ENCODE assay signal across 8 cellular contexts in the genomic region with DNA sequence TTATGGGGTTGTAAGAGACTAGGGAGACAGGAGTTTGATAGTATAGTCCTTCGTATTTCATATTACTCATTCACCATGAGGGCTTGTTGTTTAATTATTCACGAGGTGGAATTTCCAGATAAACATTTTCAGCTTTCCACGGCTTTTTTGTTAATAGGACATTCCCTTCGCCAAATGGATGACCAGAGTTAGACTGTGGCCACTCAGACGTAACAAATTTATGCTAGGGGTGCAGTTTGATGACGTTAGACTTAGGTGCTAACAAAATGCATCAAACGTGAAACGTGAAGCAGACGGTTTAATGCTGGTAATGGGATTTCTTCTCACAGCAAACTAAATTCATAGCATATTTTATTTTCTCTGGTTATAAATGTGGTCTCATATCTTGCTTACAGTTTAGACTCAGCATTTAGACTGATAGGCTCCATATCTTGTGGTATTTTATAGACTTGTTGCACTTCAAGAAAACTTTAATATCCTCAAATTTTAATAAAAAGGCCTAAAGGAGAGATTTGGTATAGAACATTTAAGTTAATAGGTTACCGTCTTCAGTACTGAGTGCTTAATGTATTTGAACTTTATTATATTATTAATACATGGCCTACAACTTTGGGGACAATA. TPM values are rescaled to one million over a fixed set of nuclear protein-coding genes. Genes with fewer than 3 reads are reported as not detected.
A peak's percentile ranks its signal among the peaks of the same experiment; 100 is the strongest.
DNase-seq lines count a peak whose midpoint lies in the region; ATAC-seq and TF ChIP-seq lines count a peak whose summit lies in the region.

No MANE protein-coding gene starts in this region.

- intact Hi-C loops in PC-9 (cut with micrococcal nuclease; ENCODE audit: unreplicated experiment), result no loop called here

- H3K4me3 ChIP-seq in PC-9, result peak overlapping the region; percentile 96
- peak overlapping the region; percentile 84 for H3K4me3 ChIP-seq in epithelial cell of proximal tubule (ENCODE audit: low read depth, low read length)
- H3K4me3 ChIP-seq in skeletal muscle satellite cell (ENCODE audit: low read length), result peak overlapping the region; percentile 93

- H3K4me2 ChIP-seq in PC-9 (peak overlapping the region; percentile 98), skeletal muscle satellite cell (ENCODE audit: low read length) (peak overlapping the region; percentile 95)

- no peaks in the 10 kb centered on the region for H3K9me3 ChIP-seq in PC-9 (ENCODE audit: insufficient read depth, low read depth)
- no peaks in the 10 kb centered on the region for H3K9me3 ChIP-seq in skeletal muscle satellite cell (replicated peaks; ENCODE audit: low read length)

- H3K36me3 ChIP-seq in PC-9 (ENCODE audit: low read depth) (peaks cover 47% of the 10 kb centered on the region), skeletal muscle satellite cell (ENCODE audit: insufficient read depth, low read length) (peaks cover 39% of the 10 kb centered on the region)

- CTCF ChIA-PET in PC-9 (lab: Charles Lee), result interaction anchor here (0.7 kb wide), 1 partner anchor 966 kb away, joined by 3 read pairs; no protein-coding TSS in a partner anchor

- H3K27me3 ChIP-seq in PC-9 (ENCODE audit: insufficient read depth, low read depth), result no peaks in the 10 kb centered on the region
- no peaks in the 10 kb centered on the region for H3K27me3 ChIP-seq in skeletal muscle satellite cell (ENCODE audit: control insufficient read depth, insufficient read depth, low read length)

- BruUV-seq in PC-9 (replicated peaks; lab: Mats Ljungman, UMichigan), result no TSS peak

- H3K9ac ChIP-seq in skeletal muscle satellite cell (ENCODE audit: low read depth, low read length), result no peak overlapping the region

- no peak for ATAC-seq in GM19023 (IDR thresholded peaks at IDR 0.05; ENCODE audit: unreplicated experiment)

- H3K79me2 ChIP-seq in PC-9 (ENCODE audit: low read depth), result peaks cover 73% of the 10 kb centered on the region

- H3K9me2 ChIP-seq in PC-9 (ENCODE audit: insufficient read depth), result no peaks in the 10 kb centered on the region

- POLR2A ChIA-PET in PC-9 (lab: Charles Lee; ENCODE audit: unreplicated experiment), result no interaction called here

- no peak overlapping the region for H3K27ac ChIP-seq in PC-9

- H4K20me1 ChIP-seq in PC-9 (ENCODE audit: insufficient read depth), result peaks cover 70% of the 10 kb centered on the region

- DNase-seq in NCI-H82 (lab: John Stamatoyannopoulos, UW), result peak; percentile 46
- DNase-seq in NCI-H82 treated with DMSO at 0.1 percent for 48 hours (lab: John Stamatoyannopoulos, UW; ENCODE audit: unreplicated experiment), result no peak
- DNase-seq in PC-9, result peak in 1 of 2 experiments; percentile 61
- DNase-seq in epithelial cell of proximal tubule (ENCODE audit: low read depth), result peak; percentile 82
- DNase-seq in amniotic stem cell (lab: John Stamatoyannopoulos, UW), result no peak
- no peak for DNase-seq in activated CD8-positive, alpha-beta memory T cell treated with anti-CD3 and anti-CD28 coated beads for 24 hours

- H2AFZ ChIP-seq in PC-9, result no peak overlapping the region

- H3F3A ChIP-seq in PC-9 (ENCODE audit: insufficient read depth, low read depth), result peaks cover 44% of the 10 kb centered on the region

- TF ChIP-seq CTCF in PC-9 (conservative IDR thresholded peaks at IDR 0.05) (no peak), epithelial cell of proximal tubule (conservative IDR thresholded peaks at IDR 0.05; ENCODE audit: low read depth, low read length) (no peak)

- peaks cover 24% of the 10 kb centered on the region for H3K4me1 ChIP-seq in PC-9 (replicated peaks; ENCODE audit: insufficient read depth)
- peaks cover 24% of the 10 kb centered on the region for H3K4me1 ChIP-seq in skeletal muscle satellite cell (ENCODE audit: control insufficient read depth, insufficient read depth, low read length)

RNA-seq across cellular contexts. Expression of a gene that starts 2.3 kb away (rescaled TPM):
- total RNA-seq in PC-9 (2021) (101 and 131 TPM in 2 replicates), epithelial cell of proximal tubule (154 and 202 TPM in 2 replicates)
- total RNA-seq in skeletal muscle satellite cell (2012; rRNA removed), result 133 and 142 TPM in 2 replicates

RNA-seq across cellular contexts. Expression of a gene that starts 51.9 kb away (rescaled TPM):
- total RNA-seq in PC-9 (2021), result 2.3 and 3.0 TPM in 2 replicates
- total RNA-seq in epithelial cell of proximal tubule, result 0.06 and 0.36 TPM in 2 replicates
- 2.0 and 8.1 TPM in 2 replicates for total RNA-seq in skeletal muscle satellite cell (2012; rRNA removed)

Comparison
In these comparisons a context has a peak if more than half of its experiments do, and no peak if none do; other contexts are left out.
1. DNase-seq: peak in NCI-H82 (single experiment) and epithelial cell of proximal tubule (single experiment); none in NCI-H82 treated with DMSO at 0.1 percent for 48 hours (single experiment), amniotic stem cell (single experiment) and activated CD8-positive, alpha-beta memory T cell treated with anti-CD3 and anti-CD28 coated beads for 24 hours (single experiment).
2. Peak in every context shown above with its lines, with median percentiles within 50 percentile points of each other: H3K4me3 ChIP-seq.